In the genomic region with DNA sequence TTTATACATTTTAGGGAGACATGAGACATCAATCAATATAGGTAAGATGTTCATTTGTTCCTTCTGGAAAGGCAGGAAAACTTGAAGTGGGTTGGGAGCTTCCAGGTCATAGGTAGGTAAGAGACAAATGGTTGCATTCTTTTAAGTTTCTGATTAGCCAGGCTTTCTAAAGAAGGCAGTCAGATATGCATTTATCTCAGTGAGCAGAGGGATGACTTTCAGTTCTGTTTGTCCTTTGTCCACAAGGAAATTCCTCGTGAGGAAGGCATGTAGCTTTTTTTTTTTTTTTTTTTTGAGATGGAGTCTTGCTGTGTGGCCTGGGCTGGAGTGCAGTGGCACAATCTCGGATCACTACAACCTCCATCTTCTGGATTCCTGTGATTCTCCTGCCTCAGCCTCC, we compare ENCODE assay signal across 14 cellular contexts.
DNase-seq lines count a peak whose midpoint lies in the region; ATAC-seq and TF ChIP-seq lines count a peak whose summit lies in the region.
"Had no signal": no experiment of that assay in that cellular context is flagged by ENCODE, and none has a peak within 500 bp of the region (broad histone marks: within the 10 kb centered on the region; RNA-seq: fewer than 3 reads in every experiment).

No MANE protein-coding gene starts in this region.

- H3K4me3 Mint-ChIP-seq in Caco-2 (ENCODE audit: unreplicated experiment) (peak overlapping the region; percentile 62), HFFc6 (no peak overlapping the region)
- H3K4me3 Mint-ChIP-seq: CD4-positive, alpha-beta memory T cell had no signal

- ATAC-seq in GM19035 (IDR thresholded peaks at IDR 0.05; ENCODE audit: unreplicated experiment) (no peak), GM18867 (IDR thresholded peaks at IDR 0.05; ENCODE audit: unreplicated experiment) (no peak)

- H3K4me3 ChIP-seq in Caco-2 (ENCODE audit: low read depth, low read length) (no peak overlapping the region), HUES48 (ENCODE audit: low read depth, low read length) (no peak overlapping the region), adipocyte (ENCODE audit: low read length) (no peak overlapping the region)

- no peak overlapping the region for H3K9ac ChIP-seq in HUES48 (ENCODE audit: low read depth, low read length)
- H3K9ac ChIP-seq in adipocyte (ENCODE audit: low read length), result no peak overlapping the region

- CTCF ChIA-PET in Caco-2 (lab: Charles Lee), result interaction anchor here (0.6 to 0.9 kb wide), 3 partner anchors 19 to 405 kb away, joined by 3 to 4 read pairs (median 4); no protein-coding TSS in a partner anchor

- H3K27me3 ChIP-seq in Caco-2 (replicated peaks; ENCODE audit: control insufficient read depth, insufficient read depth, low read length) (no peaks in the 10 kb centered on the region), HUES48 (ENCODE audit: control insufficient read depth, insufficient read depth, low read length) (no peaks in the 10 kb centered on the region), adipocyte (replicated peaks; ENCODE audit: control insufficient read depth, insufficient read depth, low read length) (no peaks in the 10 kb centered on the region)
- H3K27me3 ChIP-seq: BE2C had no signal

- H3K9me3 Mint-ChIP-seq in Caco-2 (ENCODE audit: unreplicated experiment) (no peaks in the 10 kb centered on the region), HFFc6 (no peaks in the 10 kb centered on the region)

- no peak for TF ChIP-seq CTCF in Caco-2 (IDR thresholded peaks at IDR 0.05; ENCODE audit: insufficient read depth in 1 of 2, low read depth in 1 of 2, low read length in 1 of 2, severe bottlenecking in 1 of 2, unreplicated experiment in 1 of 2)
- TF ChIP-seq CTCF in HFFc6 (IDR thresholded peaks at IDR 0.05), result no peak

- H3K9me3 ChIP-seq in Caco-2 (no peaks in the 10 kb centered on the region), HUES48 (ENCODE audit: control insufficient read depth, insufficient read depth, low read length) (no peaks in the 10 kb centered on the region), adipocyte (ENCODE audit: control insufficient read depth, low read length) (no peaks in the 10 kb centered on the region)
- H3K9me3 ChIP-seq: BE2C had no signal

- H3K4me1 Mint-ChIP-seq in Caco-2 (ENCODE audit: low read depth, unreplicated experiment) (peaks cover 31% of the 10 kb centered on the region), HFFc6 (ENCODE audit: low read depth) (no peaks in the 10 kb centered on the region; the same call in 1 of the 2 replicates)
- H3K4me1 Mint-ChIP-seq: CD4-positive, alpha-beta memory T cell had no signal

- BruUV-seq in Caco-2 (replicated peaks; lab: Mats Ljungman, UMichigan), result no TSS peak

- H3K36me3 ChIP-seq in Caco-2 (ENCODE audit: control insufficient read depth, insufficient read depth, low read length), result no peaks in the 10 kb centered on the region
- no peaks in the 10 kb centered on the region for H3K36me3 ChIP-seq in HUES48 (ENCODE audit: control insufficient read depth, insufficient read depth, low read length)
- H3K36me3 ChIP-seq in adipocyte (ENCODE audit: control insufficient read depth, insufficient read depth, low read length, severe bottlenecking), result no peaks in the 10 kb centered on the region
- H3K36me3 ChIP-seq: BE2C had no signal

- DNase-seq in Caco-2 (peak; percentile 54 to 69), adipocyte (ENCODE audit: low read depth) (peak; percentile 8), kidney tubule cell (ENCODE audit: low spot score) (peak; percentile 56), DMS 273 (lab: John Stamatoyannopoulos, UW; ENCODE audit: unreplicated experiment) (no peak), HFFc6 (no peak)
- DNase-seq: BE2C; CD4-positive, alpha-beta memory T cell; COR-L47; DMS53; HCEC 1CT had no signal

- H3K27ac Mint-ChIP-seq in Caco-2 (ENCODE audit: unreplicated experiment), result peak overlapping the region; percentile 86
- no peak overlapping the region for H3K27ac Mint-ChIP-seq in HFFc6
- H3K27ac Mint-ChIP-seq: CD4-positive, alpha-beta memory T cell had no signal

- H3K27me3 Mint-ChIP-seq in Caco-2 (ENCODE audit: insufficient read depth, unreplicated experiment) (no peaks in the 10 kb centered on the region), HFFc6 (ENCODE audit: insufficient read depth) (no peaks in the 10 kb centered on the region; the same call in 1 of the 2 replicates)
- H3K27me3 Mint-ChIP-seq: CD4-positive, alpha-beta memory T cell had no signal

- H3K27ac ChIP-seq in HUES48 (ENCODE audit: low read depth, low read length), result peak overlapping the region; percentile 53
- H3K27ac ChIP-seq: C4-2B had no signal

- POLR2A ChIA-PET in Caco-2 (lab: Charles Lee), result interaction anchor here (0.6 to 1.4 kb wide), 3 partner anchors 15 to 92 kb away, joined by 5 read pairs; no protein-coding TSS in a partner anchor

- H3K36me3 Mint-ChIP-seq in Caco-2 (ENCODE audit: insufficient read depth, unreplicated experiment) (peaks cover 6% of the 10 kb centered on the region), HFFc6 (ENCODE audit: low read depth) (no peaks in the 10 kb centered on the region)
- H3K36me3 Mint-ChIP-seq: CD4-positive, alpha-beta memory T cell had no signal

- H3K4me1 ChIP-seq in Caco-2 (peaks cover 44% of the 10 kb centered on the region), HUES48 (ENCODE audit: control insufficient read depth, insufficient read depth, low read length) (peaks cover 12% of the 10 kb centered on the region), adipocyte (ENCODE audit: control insufficient read depth, insufficient read depth, low read length) (no peaks in the 10 kb centered on the region)
- H3K4me1 ChIP-seq: BE2C had no signal

- intact Hi-C loops in Caco-2 (cut with micrococcal nuclease; ENCODE audit: unreplicated experiment), result loop anchor here (1.0 kb wide), 2 partner anchors 18 to 36 kb away; no protein-coding TSS in a partner anchor

Comparison
In these comparisons a context has a peak if more than half of its experiments do, and no peak if none do; other contexts are left out.
1. DNase-seq: peak in Caco-2 (2 of 2), adipocyte (single experiment) and kidney tubule cell (single experiment); none in DMS 273 (single experiment) and HFFc6 (single experiment).